Comparison of ENCODE assay signal across 8 cellular contexts in the genomic region with DNA sequence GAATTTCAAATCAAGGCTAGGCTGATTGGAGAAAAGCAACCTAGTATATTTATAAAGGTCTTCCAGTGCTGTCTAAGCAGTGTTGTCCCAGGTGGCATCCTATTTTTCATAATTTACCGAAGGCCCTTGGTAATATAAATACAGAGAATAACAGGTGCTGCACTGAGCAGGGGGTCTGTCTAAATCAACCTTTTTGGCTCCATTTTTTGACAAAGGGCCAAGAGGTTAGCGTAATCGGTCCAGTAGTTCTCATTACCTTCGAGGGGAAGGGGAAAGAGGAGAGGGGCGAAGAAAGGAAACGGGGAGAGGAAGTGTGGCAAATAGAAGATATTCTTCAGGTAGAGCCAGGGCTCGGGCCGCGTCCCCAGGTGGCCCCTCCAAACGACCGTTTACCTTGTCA. TPM values are rescaled to one million over a fixed set of nuclear protein-coding genes. Genes with fewer than 3 reads are reported as not detected.
A peak's percentile ranks its signal among the peaks of the same experiment; 100 is the strongest.
DNase-seq lines count a peak whose midpoint lies in the region; ATAC-seq and TF ChIP-seq lines count a peak whose summit lies in the region.

No MANE protein-coding gene starts in this region.

- intact Hi-C loops in PC-3 (cut with micrococcal nuclease): no loop called here

- no peaks in the 10 kb centered on the region for H3F3A ChIP-seq in PC-3 (ENCODE audit: low read length, unreplicated experiment)

- DNase-seq in PC-3: peak; percentile 8
- DNase-seq in epithelial cell of proximal tubule (ENCODE audit: low read depth): no peak
- DNase-seq in epidermal melanocyte (ENCODE audit: insufficient read length, low spot score): no peak
- no peak for DNase-seq in middle frontal gyrus (ENCODE audit: extremely low spot score, low spot score)

- H3K4me1 ChIP-seq in PC-3 (ENCODE audit: insufficient read depth, low read length): peaks cover 7% of the 10 kb centered on the region; the same call in 1 of the 2 replicates
- H3K4me1 ChIP-seq in neutrophil (ENCODE audit: control insufficient read depth in 1 of 2, insufficient read depth in 1 of 2, low read depth in 1 of 2, low read length in 1 of 2): peaks cover 37 to 44% of the 10 kb centered on the region in 2 experiments

- TF ChIP-seq CTCF in PC-3 (conservative IDR thresholded peaks at IDR 0.05; ENCODE audit: low read depth, low read length): no peak
- TF ChIP-seq CTCF in epithelial cell of proximal tubule (conservative IDR thresholded peaks at IDR 0.05; ENCODE audit: low read depth, low read length): no peak
- no peak for TF ChIP-seq CTCF in neutrophil (IDR thresholded peaks at IDR 0.05)

- TSS peak; percentile 59 for BruUV-seq in PC-3 (replicated peaks; lab: Mats Ljungman, UMichigan)

- H3K9ac ChIP-seq in PC-3 (ENCODE audit: low read length): peak overlapping the region; percentile 97

- H3K4me2 ChIP-seq in PC-3 (ENCODE audit: low read length): peak overlapping the region; percentile 88

- H3K27ac ChIP-seq in PC-3 (ENCODE audit: low read length) (peak overlapping the region; percentile 83), neutrophil (peak overlapping the region; percentile 98)

- POLR2A ChIA-PET in PC-3 (lab: Charles Lee; ENCODE audit: unreplicated experiment): interaction anchor here (0.5 kb wide), 1 partner anchor 86 kb away, joined by 3 read pairs; no protein-coding TSS in a partner anchor

- peaks cover 23% of the 10 kb centered on the region; the same call in 1 of the 2 replicates for H4K20me1 ChIP-seq in PC-3 (ENCODE audit: low read length)

- H3K27me3 ChIP-seq in PC-3 (ENCODE audit: low read length): no peaks in the 10 kb centered on the region
- H3K27me3 ChIP-seq in neutrophil: no peaks in the 10 kb centered on the region

- peak overlapping the region; percentile 85 for H2AFZ ChIP-seq in PC-3 (ENCODE audit: low read length)

- CTCF ChIA-PET in PC-3 (lab: Charles Lee): no interaction called here

- ATAC-seq in HG02610 (IDR thresholded peaks at IDR 0.05; ENCODE audit: unreplicated experiment) (peak; percentile 1), PC-3 (no peak), GM21390 (IDR thresholded peaks at IDR 0.05; ENCODE audit: unreplicated experiment) (no peak)

- H3K4me3 ChIP-seq in GM08714 (ENCODE audit: low read length) (peak overlapping the region; percentile 100), PC-3 (ENCODE audit: low read length) (peak overlapping the region; percentile 90), epithelial cell of proximal tubule (ENCODE audit: low read depth, low read length) (peak overlapping the region; percentile 80), neutrophil (ENCODE audit: low read depth in 1 of 2, low read length in 1 of 2) (peak overlapping the region; percentile 88 to 92)

- no peaks in the 10 kb centered on the region for H3K9me3 ChIP-seq in PC-3 (ENCODE audit: low read length)
- H3K9me3 ChIP-seq in neutrophil: no peaks in the 10 kb centered on the region

- peaks cover 55% of the 10 kb centered on the region for H3K79me2 ChIP-seq in PC-3 (ENCODE audit: low read length)

- H3K36me3 ChIP-seq in PC-3 (ENCODE audit: low read depth, low read length): no peaks in the 10 kb centered on the region
- no peaks in the 10 kb centered on the region for H3K36me3 ChIP-seq in neutrophil

- no peaks in the 10 kb centered on the region for H3K9me2 ChIP-seq in PC-3 (replicated peaks; ENCODE audit: low read length)

RNA-seq across cellular contexts. Expression of gene PAN3, which starts 0.8 kb away (rescaled TPM):
- total RNA-seq in PC-3 (2014; rRNA removed) (14.6 and 21.8 TPM in 2 replicates), epithelial cell of proximal tubule (15.0 and 15.5 TPM in 2 replicates)

RNA-seq across cellular contexts. Expression of gene FLT3, which starts 37.2 kb away (rescaled TPM):
- not detected in 2 replicates for total RNA-seq in PC-3 (2014; rRNA removed)
- 0.14 and 0.58 TPM in 2 replicates for total RNA-seq in epithelial cell of proximal tubule
